In genomic region chr1:115783311-115783710, GRCh38 we compare ENCODE assay signal across 30 cellular contexts. TPM values are rescaled to one million over a fixed set of nuclear protein-coding genes. Genes with fewer than 3 reads are reported as not detected.
DNase-seq lines count a peak whose midpoint lies in the region; TF ChIP-seq lines count a peak whose summit lies in the region.
"Had no signal": no experiment of that assay in that cellular context is flagged by ENCODE, and none has a peak within 500 bp of the region (broad histone marks: within the 10 kb centered on the region; RNA-seq: fewer than 3 reads in every experiment).

No MANE protein-coding gene starts in this region.

- no peaks in the 10 kb centered on the region for H3K36me3 ChIP-seq in smooth muscle cell (ENCODE audit: low read depth)
- H3K36me3 ChIP-seq: brain microvascular endothelial cell, tibial nerve had no signal

- peak overlapping the region; percentile 89 for H3K9ac ChIP-seq in smooth muscle cell (ENCODE audit: low read depth)

- H3K4me3 ChIP-seq in smooth muscle cell, result no peak overlapping the region
- H3K4me3 ChIP-seq: dorsolateral prefrontal cortex, tibial nerve had no signal

- H3K4me1 ChIP-seq in smooth muscle cell (ENCODE audit: low read depth), result peaks cover 13% of the 10 kb centered on the region
- H3K4me1 ChIP-seq: tibial nerve had no signal

- DNase-seq in HPDE6-E6E7 (ENCODE audit: extremely low spot score) (peak; percentile 26), amniotic epithelial cell (ENCODE audit: low read depth) (peak; percentile 83), iris pigment epithelial cell (ENCODE audit: low read depth) (peak; percentile 62), smooth muscle cell (lab: John Stamatoyannopoulos, UW; ENCODE audit: unreplicated experiment) (no peak), DMS 273 treated with DMSO at 0.1 percent for 48 hours (lab: John Stamatoyannopoulos, UW) (no peak), HUDEP-2 (lab: John Stamatoyannopoulos, UW; ENCODE audit: unreplicated experiment in 76 of 76) (no peak), kidney tubule cell (ENCODE audit: low spot score) (no peak)
- DNase-seq: activated CD4-positive, CD25-positive, alpha-beta regulatory T cell treated with anti-CD3 and anti-CD28 coated beads, Interleukin-2, amount 50 U/mL, for 72 hours; activated CD8-positive, alpha-beta memory T cell treated with anti-CD3 and anti-CD28 coated beads, Interleukin-2, amount 50 U/mL, for 48 hours; activated CD8-positive, alpha-beta T cell treated with anti-CD3 and anti-CD28 coated beads for 36 hours; activated naive CD4-positive, alpha-beta T cell treated with anti-CD3 and anti-CD28 coated beads, Interleukin-2, amount 10 ng/mL, durations not matched to agents 7 days and 5 days; C1 segment of cervical spinal cord; dorsolateral prefrontal cortex; immature natural killer cell; KG1; NCI-H1417 treated with DMSO at 0.1 percent for 48 hours; NCI-H2081 treated with DMSO at 0.1 percent for 48 hours; NCI-H2227 treated with DMSO at 0.1 percent for 48 hours; NCI-H526 treated with DMSO at 0.1 percent for 48 hours; NK-92 treated with Interleukin-12 subunit alpha and Interleukin-12 subunit beta, amount 100 ng/mL, for 24 hours; SHP77; stimulated activated CD4-positive, alpha-beta T cell treated with anti-CD3 and anti-CD28 coated beads, Interleukin-4, amount 100 ng/mL, for 24 hours had no signal

- peaks cover 3% of the 10 kb centered on the region for H4K20me1 ChIP-seq in smooth muscle cell (ENCODE audit: low read depth)

- no peaks in the 10 kb centered on the region for H3K27me3 ChIP-seq in smooth muscle cell (ENCODE audit: low read depth)
- H3K27me3 ChIP-seq: brain microvascular endothelial cell, tibial nerve had no signal

- H3K27ac ChIP-seq in smooth muscle cell (ENCODE audit: low read depth), result peak overlapping the region; percentile 98
- H3K27ac ChIP-seq: brain microvascular endothelial cell, dorsolateral prefrontal cortex, tibial nerve had no signal

- no peak overlapping the region for H2AFZ ChIP-seq in smooth muscle cell (ENCODE audit: low read depth)

- no peak for TF ChIP-seq CTCF in smooth muscle cell (IDR thresholded peaks at IDR 0.05; ENCODE audit: borderline replicate concordance, insufficient read depth, poor library complexity, severe bottlenecking)

- H3K9me3 ChIP-seq in smooth muscle cell (replicated peaks; ENCODE audit: low read depth), result no peaks in the 10 kb centered on the region

- H3K79me2 ChIP-seq in smooth muscle cell (ENCODE audit: low read depth), result no peaks in the 10 kb centered on the region

- no peak overlapping the region for H3K4me2 ChIP-seq in smooth muscle cell

- H3F3A ChIP-seq in smooth muscle cell (ENCODE audit: low read depth), result peaks cover 16% of the 10 kb centered on the region

RNA-seq across cellular contexts. Expression of gene CASQ2, which starts 14.8 kb away (rescaled TPM):
- total RNA-seq in smooth muscle cell, result not detected in 2 replicates
- not detected in 2 replicates for polyA plus RNA-seq in smooth muscle cell
- total RNA-seq: activated CD8-positive, alpha-beta T cell treated with anti-CD3 and anti-CD28 coated beads for 36 hours; activated T-helper 17 cell treated with anti-CD3 and anti-CD28 coated beads, Interleukin-2, amount 50 U/mL, for 72 hours; chondrocyte; glomerular endothelial cell had no signal
- polyA plus RNA-seq: immature natural killer cell had no signal

RNA-seq across cellular contexts. Expression of gene NHLH2, which starts 57.6 kb away (rescaled TPM):
- total RNA-seq in smooth muscle cell, result 0.54 and 0.90 TPM in 2 replicates
- polyA plus RNA-seq in smooth muscle cell, result 0.30 and 0.46 TPM in 2 replicates
- total RNA-seq: activated CD8-positive, alpha-beta T cell treated with anti-CD3 and anti-CD28 coated beads for 36 hours; activated T-helper 17 cell treated with anti-CD3 and anti-CD28 coated beads, Interleukin-2, amount 50 U/mL, for 72 hours; chondrocyte; glomerular endothelial cell; left lobe of liver; posterior vena cava; sciatic nerve had no signal
- polyA plus RNA-seq: immature natural killer cell had no signal

Comparison
In these comparisons a context has a peak if more than half of its experiments do, and no peak if none do; other contexts are left out.
1. DNase-seq: peak in HPDE6-E6E7 (single experiment), amniotic epithelial cell (single experiment) and iris pigment epithelial cell (single experiment); none in smooth muscle cell (single experiment), DMS 273 treated with DMSO at 0.1 percent for 48 hours (single experiment), HUDEP-2 (0 of 76) and kidney tubule cell (single experiment).